ENCODE assay signal across 1 cellular context in genomic region chr19:50646074-50646807, GRCh38.
TF ChIP-seq lines count a peak whose summit lies in the region.

No MANE protein-coding gene starts in this region.

TF ChIP-seq in GM23338, 12 proteins besides CTCF, POLR2A, EP300 and RAD21 (continued from another document):
- TF ChIP-seq REST (IDR thresholded peaks at IDR 0.05; ENCODE audit: unreplicated experiment) (no peak), POLR2AphosphoS5 (IDR thresholded peaks at IDR 0.05; ENCODE audit: low read depth) (no peak), ZNF331 (CRISPR knock-in tag; IDR thresholded peaks at IDR 0.05; ENCODE audit: low read depth) (no peak)
